In genomic region chr2:119495948-119496347, GRCh38 we compare ENCODE assay signal across 16 cellular contexts. TPM values are rescaled to one million over a fixed set of nuclear protein-coding genes. Genes with fewer than 3 reads are reported as not detected.
"Had no signal": no experiment of that assay in that cellular context is flagged by ENCODE, and none has a peak within 500 bp of the region (broad histone marks: within the 10 kb centered on the region; RNA-seq: fewer than 3 reads in every experiment).

No MANE protein-coding gene starts in this region.

- H3K27ac ChIP-seq: coronary artery, esophagus squamous epithelium, VCaP had no signal

- H3K27ac Mint-ChIP-seq: activated CD4-positive, alpha-beta T cell treated with anti-CD3 and anti-CD28 coated beads for 36 hours; activated CD8-positive, alpha-beta T cell treated with anti-CD3 and anti-CD28 coated beads for 36 hours; activated naive CD4-positive, alpha-beta T cell treated with anti-CD3 and anti-CD28 coated beads, Interleukin-2, amount 50 U/mL, for 72 hours; activated T-cell treated with anti-CD3 and anti-CD28 coated beads, Interleukin-2, amount 50 U/mL, for 72 hours; natural killer cell; stimulated activated effector memory CD8-positive, alpha-beta T cell treated with anti-CD3 and anti-CD28 coated beads, Interleukin-12 subunit alpha, Interleukin-12 subunit beta, amount 100 ng/mL, for 72 hours; T-cell had no signal

- H3K4me3 Mint-ChIP-seq: activated CD4-positive, alpha-beta T cell treated with anti-CD3 and anti-CD28 coated beads for 36 hours; activated CD8-positive, alpha-beta T cell treated with anti-CD3 and anti-CD28 coated beads for 36 hours; activated T-cell treated with anti-CD3 and anti-CD28 coated beads, Interleukin-2, amount 50 U/mL, for 72 hours; natural killer cell; stimulated activated effector memory CD8-positive, alpha-beta T cell treated with anti-CD3 and anti-CD28 coated beads, Interleukin-12 subunit alpha, Interleukin-12 subunit beta, amount 100 ng/mL, for 72 hours; T-cell had no signal

- H3K4me1 Mint-ChIP-seq: activated CD4-positive, alpha-beta T cell treated with anti-CD3 and anti-CD28 coated beads for 36 hours; natural killer cell; stimulated activated effector memory CD8-positive, alpha-beta T cell treated with anti-CD3 and anti-CD28 coated beads, Interleukin-12 subunit alpha, Interleukin-12 subunit beta, amount 100 ng/mL, for 72 hours; T-cell had no signal

- ATAC-seq: activated CD4-positive, alpha-beta T cell treated with anti-CD3 and anti-CD28 coated beads for 36 hours; activated CD8-positive, alpha-beta T cell treated with anti-CD3 and anti-CD28 coated beads for 36 hours; activated naive CD4-positive, alpha-beta T cell treated with anti-CD3 and anti-CD28 coated beads, Interleukin-2, amount 50 U/mL, for 72 hours; activated T-cell treated with anti-CD3 and anti-CD28 coated beads, Interleukin-2, amount 50 U/mL, for 72 hours; left colon; natural killer cell; stimulated activated effector memory CD8-positive, alpha-beta T cell treated with anti-CD3 and anti-CD28 coated beads, Interleukin-12 subunit alpha, Interleukin-12 subunit beta, amount 100 ng/mL, for 72 hours; T-cell had no signal

- DNase-seq: activated CD4-positive, alpha-beta T cell treated with anti-CD3 and anti-CD28 coated beads for 36 hours; activated CD8-positive, alpha-beta T cell treated with anti-CD3 and anti-CD28 coated beads for 36 hours; activated gamma-delta T cell; activated T-cell treated with anti-CD3 and anti-CD28 coated beads, Interleukin-2, amount 50 U/mL, for 72 hours; caudate nucleus; esophagus squamous epithelium; left colon; mesenchymal stem cell; natural killer cell; occipital lobe; T-cell had no signal

- H3K36me3 Mint-ChIP-seq: stimulated activated effector memory CD8-positive, alpha-beta T cell treated with anti-CD3 and anti-CD28 coated beads, Interleukin-12 subunit alpha, Interleukin-12 subunit beta, amount 100 ng/mL, for 72 hours; T-cell had no signal

- H3K36me3 ChIP-seq: esophagus squamous epithelium had no signal

- H3K4me3 ChIP-seq: coronary artery, esophagus squamous epithelium had no signal

RNA-seq across cellular contexts. Expression of gene SCTR, which starts 28.3 kb away (rescaled TPM):
- total RNA-seq: activated CD4-positive, alpha-beta T cell treated with anti-CD3 and anti-CD28 coated beads for 36 hours; activated CD8-positive, alpha-beta T cell treated with anti-CD3 and anti-CD28 coated beads for 36 hours; activated naive CD4-positive, alpha-beta T cell treated with anti-CD3 and anti-CD28 coated beads, Interleukin-2, amount 50 U/mL, for 72 hours; activated T-cell treated with anti-CD3 and anti-CD28 coated beads, Interleukin-2, amount 50 U/mL, for 72 hours; esophagus squamous epithelium; fibroblast of villous mesenchyme; natural killer cell; T-cell had no signal

RNA-seq across cellular contexts. Expression of gene CFAP221, which starts 48.3 kb away (rescaled TPM):
- total RNA-seq: activated CD4-positive, alpha-beta T cell treated with anti-CD3 and anti-CD28 coated beads for 36 hours; activated CD8-positive, alpha-beta T cell treated with anti-CD3 and anti-CD28 coated beads for 36 hours; activated naive CD4-positive, alpha-beta T cell treated with anti-CD3 and anti-CD28 coated beads, Interleukin-2, amount 50 U/mL, for 72 hours; activated T-cell treated with anti-CD3 and anti-CD28 coated beads, Interleukin-2, amount 50 U/mL, for 72 hours; fibroblast of villous mesenchyme; left colon; natural killer cell; T-cell had no signal
